1 cellular context compared by ENCODE assay signal in genomic region chr1:51690285-51690961, GRCh38.
A peak's percentile ranks its signal among the peaks of the same experiment; 100 is the strongest.
TF ChIP-seq lines count a peak whose summit lies in the region.

No MANE protein-coding gene starts in this region.

TF ChIP-seq in HepG2, 621 proteins besides CTCF, POLR2A, EP300 and RAD21 (continued from another document and continues in another):
- TF ChIP-seq AKNA (CRISPR knock-in tag; IDR thresholded peaks at IDR 0.05; ENCODE audit: borderline replicate concordance) = no peak
- no peak for TF ChIP-seq IKZF1 (IDR thresholded peaks at IDR 0.05)
- peak; percentile 71; the same call in 1 of the 2 replicates for TF ChIP-seq KDM5A (IDR thresholded peaks at IDR 0.05; ENCODE audit: borderline replicate concordance, low read length)
- TF ChIP-seq ZNF101 (CRISPR knock-in tag; IDR thresholded peaks at IDR 0.05; ENCODE audit: borderline replicate concordance, low read depth) = no peak
- TF ChIP-seq NFIC (IDR thresholded peaks at IDR 0.05; ENCODE audit: low read length) = peak; percentile 75
- TF ChIP-seq CHD2 (IDR thresholded peaks at IDR 0.05; ENCODE audit: low read depth, low read length) = peak; percentile 27; the same call in 1 of the 2 replicates
- TF ChIP-seq USF2 (IDR thresholded peaks at IDR 0.05; ENCODE audit: low read depth, low read length) = no peak
- no peak for TF ChIP-seq USF2 (CRISPR knock-in tag; IDR thresholded peaks at IDR 0.05; ENCODE audit: borderline replicate concordance)
- no peak for TF ChIP-seq ZNF121 (CRISPR knock-in tag; IDR thresholded peaks at IDR 0.05)
- TF ChIP-seq ZNF644 (CRISPR knock-in tag; IDR thresholded peaks at IDR 0.05; ENCODE audit: low read depth) = peak; percentile 55
- TF ChIP-seq ARID4A (CRISPR knock-in tag; IDR thresholded peaks at IDR 0.05; ENCODE audit: borderline replicate concordance) = peak; percentile 36; the same call in 1 of the 2 replicates
- TF ChIP-seq ZNF367 (CRISPR knock-in tag; IDR thresholded peaks at IDR 0.05; ENCODE audit: borderline replicate concordance) = no peak
- TF ChIP-seq ZNF451 (CRISPR knock-in tag; IDR thresholded peaks at IDR 0.05) = no peak
- TF ChIP-seq PHF5A (CRISPR knock-in tag; IDR thresholded peaks at IDR 0.05; ENCODE audit: low read depth, unreplicated experiment) = no peak
- TF ChIP-seq ATF1 (CRISPR knock-in tag; IDR thresholded peaks at IDR 0.05) = peak; percentile 87
- peak; percentile 73 for TF ChIP-seq HOXA3 (CRISPR knock-in tag; IDR thresholded peaks at IDR 0.05)
- TF ChIP-seq ZXDC (CRISPR knock-in tag; IDR thresholded peaks at IDR 0.05) = no peak
- TF ChIP-seq ZNF709 (CRISPR knock-in tag; IDR thresholded peaks at IDR 0.05) = no peak
- TF ChIP-seq ARID3A (IDR thresholded peaks at IDR 0.05; ENCODE audit: low read depth, low read length) = peak; percentile 93
- no peak for TF ChIP-seq XRCC5 (optimal IDR thresholded peaks at IDR 0.05; ENCODE audit: low read length)
- peak; percentile 58; the same call in 1 of the 2 replicates for TF ChIP-seq FOSL1 (CRISPR knock-in tag; IDR thresholded peaks at IDR 0.05; ENCODE audit: borderline replicate concordance)
- TF ChIP-seq TAF1 (CRISPR knock-in tag; IDR thresholded peaks at IDR 0.05) = no peak
- TF ChIP-seq DNMT3B (CRISPR knock-in tag; conservative IDR thresholded peaks at IDR 0.05) = peak; percentile 43; the same call in 1 of the 2 replicates
- TF ChIP-seq ZNF30 (CRISPR knock-in tag; IDR thresholded peaks at IDR 0.05) = no peak
- TF ChIP-seq HDAC2 (CRISPR knock-in tag; IDR thresholded peaks at IDR 0.05) = peak; percentile 82
- TF ChIP-seq MBNL3 (CRISPR knock-in tag; conservative IDR thresholded peaks at IDR 0.05) = no peak
- peak; percentile 89 for TF ChIP-seq TBX3 (IDR thresholded peaks at IDR 0.05; ENCODE audit: borderline replicate concordance)
- TF ChIP-seq ARID5B (CRISPR knock-in tag; IDR thresholded peaks at IDR 0.05) = peak; percentile 86
- 0 out of 2 replicates have a peak, but pooled peaks have one; percentile 54 for TF ChIP-seq ZNF232 (CRISPR knock-in tag; IDR thresholded peaks at IDR 0.05; ENCODE audit: borderline replicate concordance)
- TF ChIP-seq ZNF276 (CRISPR knock-in tag; IDR thresholded peaks at IDR 0.05; ENCODE audit: low read depth) = no peak
- no peak for TF ChIP-seq MAFK (conservative IDR thresholded peaks at IDR 0.05 in 1 of 2, IDR thresholded peaks at IDR 0.05 in 1 of 2; ENCODE audit: low read length in 2 of 2)
- peak; percentile 97; the same call in 1 of the 2 replicates for TF ChIP-seq CHD4 (IDR thresholded peaks at IDR 0.05; ENCODE audit: borderline replicate concordance, low read length)
- TF ChIP-seq MIER3 (CRISPR knock-in tag; IDR thresholded peaks at IDR 0.05; ENCODE audit: borderline replicate concordance) = peak; percentile 73; the same call in 1 of the 2 replicates
